8 cellular contexts compared by ENCODE assay signal in the genomic region with DNA sequence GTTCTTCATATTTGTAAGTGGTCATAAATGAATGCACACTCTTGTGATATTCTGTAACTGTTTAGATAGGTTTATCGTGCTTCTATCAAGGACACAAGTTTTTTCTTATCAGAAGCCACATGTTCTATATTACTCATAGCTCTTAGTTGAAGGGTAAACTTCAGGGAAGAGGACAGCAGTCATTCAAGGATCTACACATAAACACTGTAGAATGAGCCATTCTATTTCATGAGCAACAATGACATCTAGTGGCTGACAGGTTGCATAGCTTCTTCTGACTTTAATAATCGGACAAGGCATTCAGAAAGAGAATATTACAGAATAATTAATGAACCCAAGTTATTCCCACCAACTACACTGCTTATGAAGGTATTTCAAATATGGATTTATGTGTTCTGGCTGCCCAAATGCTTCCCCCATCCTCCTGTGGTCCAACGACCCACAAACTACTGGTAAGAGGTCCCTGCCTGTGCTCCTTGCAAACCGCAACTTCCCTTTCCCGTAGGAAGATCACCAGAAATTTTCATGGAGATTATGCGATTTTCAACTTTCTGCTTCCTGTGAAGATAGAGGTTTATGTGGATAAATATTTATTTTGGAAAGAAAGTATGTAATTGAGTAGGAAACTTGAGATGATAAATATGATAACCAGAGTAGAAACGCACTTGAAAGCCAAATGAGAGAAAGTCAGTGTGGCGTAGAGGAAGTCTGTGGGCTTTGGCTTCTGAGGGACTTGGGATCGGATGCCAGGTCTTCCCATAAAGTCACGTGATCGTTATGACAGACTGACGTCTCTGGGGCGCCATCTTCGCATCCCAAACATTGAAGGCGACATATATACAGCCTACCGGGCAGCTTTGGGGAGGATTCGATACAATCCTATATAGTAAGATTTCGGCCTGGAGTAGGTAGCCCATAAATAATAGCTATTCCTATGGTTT. TPM values are rescaled to one million over a fixed set of nuclear protein-coding genes. Genes with fewer than 3 reads are reported as not detected.
DNase-seq lines count a peak whose midpoint lies in the region; ATAC-seq, FAIRE-seq and TF ChIP-seq lines count a peak whose summit lies in the region.

No MANE protein-coding gene starts in this region.

- peak overlapping the region; percentile 35 for H3K9ac ChIP-seq in endothelial cell of umbilical vein (replicated peaks; ENCODE audit: extremely low read depth, insufficient read depth, low read length)

- peaks cover 3 to 14% of the 10 kb centered on the region in 2 donors for H3K27me3 Mint-ChIP-seq in natural killer cell (ENCODE audit: low read depth in 2 of 2)
- H3K27me3 Mint-ChIP-seq in natural killer cell treated with Interleukin-12 subunit alpha and Interleukin-12 subunit beta and Interleukin-15 and Interleukin-18, amount 100 ng/mL, for 72 hours, result peaks cover 7% of the 10 kb centered on the region in 2 donors

- peak; percentile 70 to 75 (median 72) for ATAC-seq in natural killer cell
- ATAC-seq in natural killer cell treated with Interleukin-12 subunit alpha and Interleukin-12 subunit beta and Interleukin-15 and Interleukin-18, amount 100 ng/mL, for 72 hours, result no peak

- H3K4me1 ChIP-seq in endothelial cell of umbilical vein (ENCODE audit: control insufficient read depth, extremely low read depth, insufficient read depth, low read length), result peaks cover 47% of the 10 kb centered on the region

- no peaks in the 10 kb centered on the region for H3K36me3 Mint-ChIP-seq in natural killer cell
- H3K36me3 Mint-ChIP-seq in natural killer cell treated with Interleukin-12 subunit alpha and Interleukin-12 subunit beta and Interleukin-15 and Interleukin-18, amount 100 ng/mL, for 72 hours, result no peaks in the 10 kb centered on the region

- peak overlapping the region; percentile 50 for H3K4me2 ChIP-seq in endothelial cell of umbilical vein (ENCODE audit: insufficient read depth, low read length)

- no peaks in the 10 kb centered on the region for H3K79me2 ChIP-seq in endothelial cell of umbilical vein (ENCODE audit: control insufficient read depth, insufficient read depth, low read length)

- H3K27me3 ChIP-seq in endothelial cell of umbilical vein (ENCODE audit: control insufficient read depth in 2 of 2, insufficient read depth in 2 of 2, low read length in 2 of 2), result no peaks in the 10 kb centered on the region

- dilution Hi-C loops in endothelial cell of umbilical vein (cut with MboI; ENCODE audit: extremely low pct_ligation_motif_present, low sequenced_read_pairs), result no loop called here

- peak overlapping the region in 1 of 2 donors; percentile 57 for H3K27ac Mint-ChIP-seq in natural killer cell
- H3K27ac Mint-ChIP-seq in natural killer cell treated with Interleukin-12 subunit alpha and Interleukin-12 subunit beta and Interleukin-15 and Interleukin-18, amount 100 ng/mL, for 72 hours, result no peak overlapping the region

- CTCF ChIA-PET in endothelial cell of umbilical vein (lab: Charles Lee), result interaction anchor here (0.6 to 7.3 kb wide), 113 partner anchors 8 to 1477 kb away, joined by 3 to 354 read pairs (median 5); a partner anchor contains a TSS

- H3K27ac ChIP-seq in endothelial cell of umbilical vein (ENCODE audit: insufficient read depth, low read depth, low read length), result peak overlapping the region; percentile 44

- H3K4me3 Mint-ChIP-seq in natural killer cell, result no peak overlapping the region
- no peak overlapping the region for H3K4me3 Mint-ChIP-seq in natural killer cell treated with Interleukin-12 subunit alpha and Interleukin-12 subunit beta and Interleukin-15 and Interleukin-18, amount 100 ng/mL, for 72 hours

- H3K36me3 ChIP-seq in endothelial cell of umbilical vein (ENCODE audit: control insufficient read depth in 2 of 2, extremely low read depth in 1 of 2, insufficient read depth in 2 of 2, low read length in 2 of 2), result no peaks in the 10 kb centered on the region

- H2AFZ ChIP-seq in endothelial cell of umbilical vein (ENCODE audit: low read depth, low read length), result peak overlapping the region; percentile 18

- TF ChIP-seq POLR2A in H54 (IDR thresholded peaks at IDR 0.05; ENCODE audit: low read depth, low read length), result no peak
- no peak for TF ChIP-seq POLR2A in endothelial cell of umbilical vein (IDR thresholded peaks at IDR 0.05; ENCODE audit: low read depth, low read length)

- no peaks in the 10 kb centered on the region for H3K9me3 ChIP-seq in endothelial cell of umbilical vein (replicated peaks; ENCODE audit: control insufficient read depth, insufficient read depth, low read length)

- no peaks in the 10 kb centered on the region for H3K9me1 ChIP-seq in endothelial cell of umbilical vein (replicated peaks; ENCODE audit: control insufficient read depth, extremely low read depth, insufficient read depth, low read length)

- no peaks in the 10 kb centered on the region for H3K9me3 Mint-ChIP-seq in natural killer cell
- H3K9me3 Mint-ChIP-seq in natural killer cell treated with Interleukin-12 subunit alpha and Interleukin-12 subunit beta and Interleukin-15 and Interleukin-18, amount 100 ng/mL, for 72 hours, result no peaks in the 10 kb centered on the region

- H4K20me1 ChIP-seq in endothelial cell of umbilical vein (replicated peaks; ENCODE audit: control insufficient read depth, extremely low read depth, insufficient read depth, low read length), result no peaks in the 10 kb centered on the region

- intact Hi-C loops in natural killer cell (cut with micrococcal nuclease) (loop anchor here (1.0 kb wide), 2 partner anchors 885 to 889 kb away; a partner anchor contains a TSS), endothelial cell of umbilical vein (cut with micrococcal nuclease) (loop anchor here (1.0 to 5.0 kb wide), 15 partner anchors 50 to 889 kb away; a partner anchor contains a TSS)

- DNase-seq in natural killer cell (no peak), H54 (ENCODE audit: insufficient read length, low spot score) (peak; percentile 27), LNCaP clone FGC (ENCODE audit: low read depth) (peak; percentile 71), RPMI7951 (ENCODE audit: low read depth) (peak; percentile 89), endothelial cell of umbilical vein (ENCODE audit: low read depth, low spot score) (peak; percentile 95), midbrain (lab: John Stamatoyannopoulos, UW) (peak; percentile 74)
- DNase-seq in natural killer cell treated with Interleukin-12 subunit alpha and Interleukin-12 subunit beta and Interleukin-15 and Interleukin-18, amount 100 ng/mL, for 72 hours (ENCODE audit: low spot score), result no peak
- no peak for DNase-seq in stimulated activated CD4-positive, alpha-beta T cell treated with anti-CD3 and anti-CD28 coated beads, Interleukin-1b, Interleukin-23, amount 100 ng/mL, for 48 hours

- peaks cover 0 to 8% of the 10 kb centered on the region in 2 donors for H3K4me1 Mint-ChIP-seq in natural killer cell
- H3K4me1 Mint-ChIP-seq in natural killer cell treated with Interleukin-12 subunit alpha and Interleukin-12 subunit beta and Interleukin-15 and Interleukin-18, amount 100 ng/mL, for 72 hours (ENCODE audit: low read depth in 2 of 2), result peaks cover 3 to 7% of the 10 kb centered on the region in 2 donors

- no TSS peak for BruUV-seq in endothelial cell of umbilical vein (replicated peaks; lab: Mats Ljungman, UMichigan)

- FAIRE-seq in H54 (lab: Jason Lieb, UNC), result peak; percentile 88
- FAIRE-seq in endothelial cell of umbilical vein (lab: Jason Lieb, UNC), result peak; percentile 86

- POLR2A ChIA-PET in endothelial cell of umbilical vein (lab: Charles Lee), result interaction anchor here (0.8 to 1.1 kb wide), 3 partner anchors 157 to 617 kb away, joined by 3 read pairs; a partner anchor contains a TSS

- TF ChIP-seq CTCF in natural killer cell (IDR thresholded peaks at IDR 0.05) (peak; percentile 60), LNCaP clone FGC (IDR thresholded peaks at IDR 0.05; ENCODE audit: control insufficient read depth, extremely low read depth, insufficient read depth) (peak; percentile 84), endothelial cell of umbilical vein (IDR thresholded peaks at IDR 0.05; ENCODE audit: extremely low read depth in 1 of 2, insufficient read depth in 1 of 2, low read depth in 1 of 2, low read length in 2 of 2) (peak; percentile 53 to 63)

- H3K4me3 ChIP-seq in LNCaP clone FGC (ENCODE audit: low read depth, low read length) (peak overlapping the region; percentile 25; the same call in 1 of the 2 replicates), endothelial cell of umbilical vein (replicated peaks in 1 of 3; ENCODE audit: insufficient read depth in 1 of 3, low read depth in 1 of 3, low read length in 3 of 3) (peak overlapping the region in 2 of 3 experiments; percentile 2 to 14)

TF ChIP-seq in endothelial cell of umbilical vein, 7 proteins besides CTCF, POLR2A, EP300 and RAD21:
- TF ChIP-seq, protein P1, sequence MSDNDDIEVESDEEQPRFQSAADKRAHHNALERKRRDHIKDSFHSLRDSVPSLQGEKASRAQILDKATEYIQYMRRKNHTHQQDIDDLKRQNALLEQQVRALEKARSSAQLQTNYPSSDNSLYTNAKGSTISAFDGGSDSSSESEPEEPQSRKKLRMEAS (IDR thresholded peaks at IDR 0.05; ENCODE audit: insufficient read depth, insufficient read length), result no peak
- TF ChIP-seq FOS (IDR thresholded peaks at IDR 0.05; ENCODE audit: borderline replicate concordance, insufficient read depth, low read length) (peak; percentile 45), JUN (IDR thresholded peaks at IDR 0.05; ENCODE audit: borderline replicate concordance, insufficient read depth, insufficient read length, low read depth) (peak; percentile 58), MYC (IDR thresholded peaks at IDR 0.05; ENCODE audit: low read depth, low read length) (no peak), EZH2 (IDR thresholded peaks at IDR 0.05; ENCODE audit: borderline replicate concordance, low read depth, low read length, severe bottlenecking) (no peak), GATA2 (IDR thresholded peaks at IDR 0.05; ENCODE audit: insufficient read depth, insufficient read length, low read depth, low read length) (peak; percentile 90), POLR2AphosphoS5 (IDR thresholded peaks at IDR 0.05; ENCODE audit: insufficient read depth, low read depth, low read length) (peak; percentile 35)

RNA-seq across cellular contexts. Expression of a gene that starts 16.7 kb away (rescaled TPM):
- total RNA-seq in natural killer cell (not detected), endothelial cell of umbilical vein (not detected in 2 replicates)
- total RNA-seq in natural killer cell treated with Interleukin-12 subunit alpha and Interleukin-12 subunit beta and Interleukin-15 and Interleukin-18, amount 100 ng/mL, for 72 hours, result not detected
- not detected in 2 replicates for total RNA-seq in RPMI7951 (2014; rRNA removed; shearing (Covaris generic))
- not detected in 2 replicates for polyA plus RNA-seq in endothelial cell of umbilical vein
- polyA plus RNA-seq in endothelial cell of umbilical vein (2011; cell fraction: cytosol; rRNA removed), result not detected in 2 replicates
- 0.03 TPM in 1 of 2 replicates, not detected in the other for polyA plus RNA-seq in endothelial cell of umbilical vein (2011; cell fraction: nucleus; rRNA removed)
- polyA plus RNA-seq in endothelial cell of umbilical vein (2012), result not detected in 2 replicates
- polyA minus RNA-seq in endothelial cell of umbilical vein, result not detected in 2 replicates
- polyA minus RNA-seq in endothelial cell of umbilical vein (2011; cell fraction: cytosol; rRNA and poly(A)+ RNA removed), result not detected
- not detected in 2 replicates for polyA minus RNA-seq in endothelial cell of umbilical vein (2011; cell fraction: nucleus; rRNA and poly(A)+ RNA removed)

Comparison
In these comparisons a context has a peak if more than half of its experiments do, and no peak if none do; other contexts are left out.
1. ATAC-seq: peak in natural killer cell (3 of 3); none in natural killer cell treated with Interleukin-12 subunit alpha and Interleukin-12 subunit beta and Interleukin-15 and Interleukin-18, amount 100 ng/mL, for 72 hours (0 of 2).
2. DNase-seq: peak in H54 (single experiment), LNCaP clone FGC (single experiment), RPMI7951 (single experiment), endothelial cell of umbilical vein (single experiment) and midbrain (single experiment); none in natural killer cell (single experiment), natural killer cell treated with Interleukin-12 subunit alpha and Interleukin-12 subunit beta and Interleukin-15 and Interleukin-18, amount 100 ng/mL, for 72 hours (single experiment) and stimulated activated CD4-positive, alpha-beta T cell treated with anti-CD3 and anti-CD28 coated beads, Interleukin-1b, Interleukin-23, amount 100 ng/mL, for 48 hours (single experiment).
3. Peak in every context shown above with its lines, with median percentiles within 50 percentile points of each other: CTCF ChIP-seq.